Comparison of ENCODE assay signal across 6 cellular contexts in the genomic region with DNA sequence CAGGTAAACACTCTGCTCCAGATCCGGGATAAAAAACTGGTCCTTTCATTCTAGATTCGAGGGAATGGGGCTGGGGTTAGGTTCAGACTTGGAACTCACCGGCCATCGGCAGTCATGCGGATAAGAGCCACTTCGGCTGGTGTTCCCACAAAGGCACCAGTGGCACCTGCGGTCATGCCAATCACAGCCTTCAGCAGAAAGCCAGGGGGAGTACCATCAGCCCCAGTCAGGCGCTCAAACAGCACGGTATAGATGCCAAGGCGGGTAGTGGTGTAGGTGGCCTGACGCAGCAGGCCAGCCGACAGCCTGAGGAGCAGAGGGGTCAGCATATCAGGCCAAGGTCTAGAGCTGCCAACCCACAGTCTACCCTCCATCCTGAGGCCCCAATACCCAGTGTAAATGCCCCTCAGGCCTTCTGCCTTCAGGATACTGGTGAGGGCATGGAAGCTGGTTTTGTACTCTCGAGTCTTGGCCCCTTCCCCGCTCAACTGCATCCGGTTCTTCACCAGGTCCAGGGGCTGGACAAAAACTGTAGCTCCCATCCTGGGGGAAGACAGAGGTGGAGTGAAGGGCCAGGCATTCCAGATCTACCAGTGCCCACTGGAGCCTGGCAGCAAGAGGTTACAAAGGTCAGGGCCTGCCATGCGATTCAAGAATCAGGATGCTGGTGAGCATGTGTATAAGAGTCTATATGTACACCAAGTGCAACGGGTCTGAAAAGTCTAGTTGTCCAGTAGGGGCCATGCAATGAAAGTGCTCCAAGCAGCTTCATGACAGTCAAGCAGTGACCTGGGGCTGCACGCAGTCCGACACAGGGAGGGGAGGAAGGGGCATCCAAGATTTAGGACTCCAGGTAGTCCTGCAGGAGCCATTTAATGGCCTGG. TPM values are rescaled to one million over a fixed set of nuclear protein-coding genes. Genes with fewer than 3 reads are reported as not detected.
A peak's percentile ranks its signal among the peaks of the same experiment; 100 is the strongest.
DNase-seq lines count a peak whose midpoint lies in the region; ATAC-seq and TF ChIP-seq lines count a peak whose summit lies in the region.

No MANE protein-coding gene starts in this region.

- ATAC-seq in natural killer cell (no peak), GM21825 (IDR thresholded peaks at IDR 0.05; ENCODE audit: unreplicated experiment) (no peak), GM19328 (IDR thresholded peaks at IDR 0.05; ENCODE audit: unreplicated experiment) (no peak)

- intact Hi-C loops in natural killer cell (cut with micrococcal nuclease), result no loop called here

- peak overlapping the region; percentile 91 for H3K4me3 Mint-ChIP-seq in natural killer cell

- in situ Hi-C loops in astrocyte of the spinal cord (cut with HindIII; ENCODE audit: low sequenced_read_pairs), result no loop called here

- no peak for TF ChIP-seq CTCF in HFF-Myc (IDR thresholded peaks at IDR 0.05; ENCODE audit: low read depth, low read length, missing control alignments)
- TF ChIP-seq CTCF in astrocyte of the spinal cord (IDR thresholded peaks at IDR 0.05; ENCODE audit: low read depth, low read length), result no peak
- no peak for TF ChIP-seq CTCF in natural killer cell (IDR thresholded peaks at IDR 0.05)

- peaks cover 56 to 82% of the 10 kb centered on the region in 2 donors for H3K4me1 Mint-ChIP-seq in natural killer cell

- peak overlapping the region; percentile 87 to 93 for H3K27ac Mint-ChIP-seq in natural killer cell

- DNase-seq in HFF-Myc (ENCODE audit: extremely low read depth, low read depth), result no peak
- no peak for DNase-seq in astrocyte of the spinal cord (ENCODE audit: low read depth, low spot score)
- no peak for DNase-seq in natural killer cell
- DNase-seq in NCI-H345 treated with DMSO at 0.1 percent for 48 hours (lab: John Stamatoyannopoulos, UW; ENCODE audit: unreplicated experiment), result no peak

- H3K4me3 ChIP-seq in HFF-Myc (replicated peaks; ENCODE audit: low read depth, low read length), result peak overlapping the region; percentile 99
- H3K4me3 ChIP-seq in astrocyte of the spinal cord (ENCODE audit: low read depth, low read length), result peak overlapping the region; percentile 97

- H3K27me3 Mint-ChIP-seq in natural killer cell (ENCODE audit: low read depth in 2 of 2), result peaks cover 0 to 4% of the 10 kb centered on the region in 2 donors

- H3K36me3 Mint-ChIP-seq in natural killer cell, result no peaks in the 10 kb centered on the region

- H3K9me3 Mint-ChIP-seq in natural killer cell, result no peaks in the 10 kb centered on the region

RNA-seq across cellular contexts. Expression of a gene that starts 0.9 kb away (rescaled TPM):
- total RNA-seq in natural killer cell, result 10 to 100 TPM; 34.7 to 47.5 (median 42.5) TPM

RNA-seq across cellular contexts. Expression of a gene that starts 1.2 kb away (rescaled TPM):
- total RNA-seq in natural killer cell, result 100 to 1,000 TPM; 149 to 189 (median 177) TPM

RNA-seq across cellular contexts. Expression of a gene that starts 6.8 kb away (rescaled TPM):
- total RNA-seq in natural killer cell, result 1 to 10 TPM in 2 of 3 donors, under 1 TPM in 1; 0.25 to 4.3 (median 2.2) TPM

RNA-seq across cellular contexts. Expression of a gene that starts 9.4 kb away (rescaled TPM):
- total RNA-seq in natural killer cell, result 1,000 to 10,000 TPM; 1,278 to 1,379 (median 1,308) TPM

RNA-seq across cellular contexts. Expression of a gene that starts 12.0 kb away (rescaled TPM):
- total RNA-seq in natural killer cell, result 10 to 100 TPM; 26.1 to 28.4 (median 26.6) TPM
